Comparison of ENCODE assay signal across 8 cellular contexts in the genomic region with DNA sequence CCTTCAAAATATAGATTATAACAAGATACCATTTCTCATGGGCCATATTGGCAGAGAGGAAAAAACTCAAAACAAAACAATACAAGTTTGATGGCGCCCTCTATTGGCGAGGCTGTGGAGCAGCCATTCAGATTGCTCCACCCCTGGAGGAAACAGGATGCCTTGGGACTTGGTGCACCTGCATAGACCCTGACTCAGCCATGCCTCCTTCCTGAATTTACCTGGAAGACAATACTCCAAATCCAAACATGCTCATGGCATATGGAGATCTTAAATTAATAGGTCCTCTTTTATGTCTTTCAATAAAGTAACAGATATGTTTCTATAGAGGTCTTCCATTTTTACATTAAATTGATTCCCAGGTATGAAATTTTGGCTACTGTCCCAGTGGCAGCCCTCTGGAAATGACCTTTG.
A peak's percentile ranks its signal among the peaks of the same experiment; 100 is the strongest.
DNase-seq lines count a peak whose midpoint lies in the region; ATAC-seq and TF ChIP-seq lines count a peak whose summit lies in the region.

No MANE protein-coding gene starts in this region.

- no peaks in the 10 kb centered on the region for H3K27me3 Mint-ChIP-seq in T-helper 17 cell

- H3K36me3 Mint-ChIP-seq in T-helper 17 cell (ENCODE audit: low read depth): no peaks in the 10 kb centered on the region

- H3F3A ChIP-seq in MM.1S (ENCODE audit: insufficient read depth, low read length): no peaks in the 10 kb centered on the region

- TF ChIP-seq CTCF in GM12872 (IDR thresholded peaks at IDR 0.05; ENCODE audit: insufficient read depth, low read depth, low read length): peak; percentile 84
- TF ChIP-seq CTCF in MM.1S (IDR thresholded peaks at IDR 0.05; ENCODE audit: low read length): peak; percentile 91
- TF ChIP-seq CTCF in adrenal gland (IDR thresholded peaks at IDR 0.05): peak; percentile 28 to 62 (median 46)

- H3K9me3 ChIP-seq in MM.1S (replicated peaks; ENCODE audit: insufficient read depth, low read length) (no peaks in the 10 kb centered on the region), T-helper 17 cell (ENCODE audit: control insufficient read depth, low read length, poor library complexity, severe bottlenecking) (no peaks in the 10 kb centered on the region), adrenal gland (replicated peaks in 1 of 3) (no peaks in the 10 kb centered on the region)

- ATAC-seq in T-helper 17 cell (peak; percentile 68), HG02973 (IDR thresholded peaks at IDR 0.05; ENCODE audit: unreplicated experiment) (no peak)

- peaks cover 14% of the 10 kb centered on the region for H3K4me1 Mint-ChIP-seq in T-helper 17 cell

- H3K4me3 ChIP-seq in MM.1S (ENCODE audit: low read length): no peak overlapping the region
- no peak overlapping the region for H3K4me3 ChIP-seq in adrenal gland

- H3K4me1 ChIP-seq in MM.1S (ENCODE audit: low read length) (no peaks in the 10 kb centered on the region), adrenal gland (replicated peaks in 1 of 2) (no peaks in the 10 kb centered on the region)

- H2AFZ ChIP-seq in MM.1S (ENCODE audit: low read length): no peak overlapping the region

- WGBS in adrenal gland, 4 donors: 2 to 7% (median 4%) methylated on average over 2 of the region's 2 CpGs

- no peak for TF ChIP-seq POLR2A in adrenal gland (IDR thresholded peaks at IDR 0.05)

- intact Hi-C loops in adrenal gland (cut with DNase I): no loop called here

- no peak overlapping the region for H3K4me3 Mint-ChIP-seq in T-helper 17 cell

- H3K27ac ChIP-seq in MM.1S (ENCODE audit: low read length) (no peak overlapping the region), adrenal gland (no peak overlapping the region)

- no peaks in the 10 kb centered on the region for H3K79me2 ChIP-seq in MM.1S (ENCODE audit: low read length)

- H4K20me1 ChIP-seq in MM.1S (ENCODE audit: insufficient read depth, low read length): no peaks in the 10 kb centered on the region

- no peak overlapping the region for H3K9ac ChIP-seq in MM.1S (ENCODE audit: low read length)

- DNase-seq in MM.1S: peak; percentile 63
- peak in 1 of 3 donors; percentile 55 for DNase-seq in T-helper 17 cell
- peak in 6 of 7 donors; percentile 27 to 74 (median 36) for DNase-seq in adrenal gland
- DNase-seq in left kidney (ENCODE audit: low read depth, low spot score): peak; percentile 79
- peak; percentile 80 for DNase-seq in stimulated activated CD8-positive, alpha-beta memory T cell treated with anti-CD3 and anti-CD28 coated beads, Interleukin-4, amount 100 ng/mL, for 48 hours
- no peak for DNase-seq in AG08395 (ENCODE audit: low spot score)

- H3K27me3 ChIP-seq in MM.1S (replicated peaks; ENCODE audit: insufficient read depth, low read length): no peaks in the 10 kb centered on the region
- no peaks in the 10 kb centered on the region for H3K27me3 ChIP-seq in adrenal gland

- H3K36me3 ChIP-seq in MM.1S (replicated peaks; ENCODE audit: insufficient read depth, low read length) (no peaks in the 10 kb centered on the region), adrenal gland (replicated peaks in 1 of 2) (no peaks in the 10 kb centered on the region)

- H3K4me2 ChIP-seq in MM.1S (ENCODE audit: low read depth, low read length): no peak overlapping the region

- H3K27ac Mint-ChIP-seq in T-helper 17 cell: no peak overlapping the region

- no peaks in the 10 kb centered on the region for H3K9me2 ChIP-seq in MM.1S (replicated peaks; ENCODE audit: insufficient read depth, low read length)
